ENCODE assay signal across 8 cellular contexts in the genomic region with DNA sequence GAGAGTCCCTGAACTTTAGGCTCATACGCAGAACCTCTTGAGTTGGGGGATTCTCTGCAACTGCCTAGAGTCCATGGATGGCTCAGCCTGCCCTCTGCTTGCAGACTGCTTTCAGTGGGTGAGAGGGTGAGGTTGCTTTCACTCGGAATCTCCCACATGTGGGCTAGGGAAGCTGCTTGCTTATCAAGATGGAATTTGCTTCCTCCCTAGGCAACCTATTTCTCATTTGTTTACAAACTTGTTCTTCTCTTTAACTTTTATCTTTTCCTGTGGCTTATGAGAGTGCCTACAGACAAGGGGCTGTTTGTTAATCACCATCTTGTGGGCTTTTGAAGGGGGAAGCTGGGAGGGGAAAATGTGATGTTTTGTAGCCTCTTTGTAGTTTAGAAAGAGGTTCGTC. TPM values are rescaled to one million over a fixed set of nuclear protein-coding genes. Genes with fewer than 3 reads are reported as not detected.
A peak's percentile ranks its signal among the peaks of the same experiment; 100 is the strongest.
DNase-seq lines count a peak whose midpoint lies in the region.

No MANE protein-coding gene starts in this region.

- peak; percentile 82 for DNase-seq in HT1080 (ENCODE audit: low read depth)
- peak; percentile 25 to 31 for DNase-seq in activated CD4-positive, alpha-beta T cell treated with anti-CD3 and anti-CD28 coated beads for 4 hours
- DNase-seq in fibroblast of peridontal ligament (ENCODE audit: extremely low read depth) = peak; percentile 85
- peak; percentile 16 for DNase-seq in stimulated activated CD4-positive, alpha-beta T cell treated with anti-CD3 and anti-CD28 coated beads, Interleukin-4, amount 100 ng/mL, for 1 hour
- no peak for DNase-seq in NCI-H510A treated with DMSO at 0.1 percent for 48 hours (lab: John Stamatoyannopoulos, UW)
- no peak for DNase-seq in RKO (ENCODE audit: low spot score)
- DNase-seq in 8988T = no peak
- no peak for DNase-seq in DMS53 (lab: John Stamatoyannopoulos, UW)

RNA-seq across cellular contexts. Expression of a gene that starts 10.0 kb away (rescaled TPM):
- total RNA-seq in HT1080 (2014; rRNA removed; shearing (Covaris generic)) = 38.3 and 39.7 TPM in 2 replicates
- 32.3 and 45.7 TPM in 2 replicates for polyA plus RNA-seq in HT1080 (2015; cell fraction: cytosol; rRNA removed)
- 64.5 and 75.1 TPM in 2 replicates for polyA plus RNA-seq in HT1080 (2015; cell fraction: nucleus; rRNA removed)

Comparison
In these comparisons a context has a peak if more than half of its experiments do, and no peak if none do; other contexts are left out.
1. DNase-seq: peak in HT1080 (single experiment), activated CD4-positive, alpha-beta T cell treated with anti-CD3 and anti-CD28 coated beads for 4 hours (2 of 2), fibroblast of peridontal ligament (single experiment) and stimulated activated CD4-positive, alpha-beta T cell treated with anti-CD3 and anti-CD28 coated beads, Interleukin-4, amount 100 ng/mL, for 1 hour (single experiment); none in NCI-H510A treated with DMSO at 0.1 percent for 48 hours (single experiment), RKO (single experiment), 8988T (single experiment) and DMS53 (single experiment).